1 cellular context compared by ENCODE assay signal in genomic region chr1:44819594-44820327, GRCh38.
TF ChIP-seq lines count a peak whose summit lies in the region.

No MANE protein-coding gene starts in this region.

TF ChIP-seq in HepG2, 621 proteins besides CTCF, POLR2A, EP300 and RAD21 (continued from another document and continues in another):
- TF ChIP-seq ZNF101 (CRISPR knock-in tag; IDR thresholded peaks at IDR 0.05; ENCODE audit: borderline replicate concordance, low read depth) (no peak; the same call in 1 of the 2 replicates), MLLT10 (CRISPR knock-in tag; IDR thresholded peaks at IDR 0.05) (no peak), IKZF5 (CRISPR knock-in tag; IDR thresholded peaks at IDR 0.05) (peak; percentile 88), KDM4B (CRISPR knock-in tag; IDR thresholded peaks at IDR 0.05) (peak; percentile 64; the same call in 1 of the 2 replicates), SNRNP70 (IDR thresholded peaks at IDR 0.05; ENCODE audit: low read depth, low read length) (no peak), ZFX (CRISPR knock-in tag; IDR thresholded peaks at IDR 0.05; ENCODE audit: low read depth) (peak; percentile 52), ZUFSP (CRISPR knock-in tag; IDR thresholded peaks at IDR 0.05; ENCODE audit: borderline replicate concordance) (no peak), FOXP1 (IDR thresholded peaks at IDR 0.05) (no peak), FOXP1 (CRISPR knock-in tag; IDR thresholded peaks at IDR 0.05) (peak; percentile 33; the same call in 1 of the 2 replicates), CREB3 (CRISPR knock-in tag; IDR thresholded peaks at IDR 0.05) (no peak), ZNF619 (CRISPR knock-in tag; IDR thresholded peaks at IDR 0.05) (peak; percentile 33; the same call in 1 of the 2 replicates), HIVEP1 (CRISPR knock-in tag; IDR thresholded peaks at IDR 0.05) (peak; percentile 62), HNF4A (CRISPR knock-in tag; IDR thresholded peaks at IDR 0.05) (0 out of 2 replicates have a peak, but pooled peaks have one; percentile 38), HOXD1 (CRISPR knock-in tag; IDR thresholded peaks at IDR 0.05) (no peak), GTF2F1 (IDR thresholded peaks at IDR 0.05; ENCODE audit: low read length) (peak; percentile 99), ISX (CRISPR knock-in tag; conservative IDR thresholded peaks at IDR 0.05) (no peak), TFDP2 (CRISPR knock-in tag; IDR thresholded peaks at IDR 0.05) (peak; percentile 49; the same call in 1 of the 2 replicates), ZKSCAN1 (IDR thresholded peaks at IDR 0.05; ENCODE audit: low read length) (no peak), PLRG1 (conservative IDR thresholded peaks at IDR 0.05) (no peak), ZFAT (CRISPR knock-in tag; conservative IDR thresholded peaks at IDR 0.05) (no peak), PCBP2 (optimal IDR thresholded peaks at IDR 0.05; ENCODE audit: low read depth, low read length, poor library complexity, severe bottlenecking) (no peak), ZNF574 (CRISPR knock-in tag; IDR thresholded peaks at IDR 0.05) (peak; percentile 12), MED1 (CRISPR knock-in tag; IDR thresholded peaks at IDR 0.05) (peak; percentile 97), SIX1 (CRISPR knock-in tag; IDR thresholded peaks at IDR 0.05; ENCODE audit: borderline replicate concordance) (peak; percentile 81), SAP130 (CRISPR knock-in tag; IDR thresholded peaks at IDR 0.05; ENCODE audit: low read depth) (peak; percentile 59), SMC3 (IDR thresholded peaks at IDR 0.05; ENCODE audit: low read length) (no peak; the same call in none of the 2 replicates), IRX3 (CRISPR knock-in tag; IDR thresholded peaks at IDR 0.05; ENCODE audit: borderline replicate concordance, low read depth) (no peak), KLF9 (CRISPR knock-in tag; IDR thresholded peaks at IDR 0.05; ENCODE audit: low read depth) (peak; percentile 81; the same call in 1 of the 2 replicates), ZNF781 (CRISPR knock-in tag; IDR thresholded peaks at IDR 0.05; ENCODE audit: borderline replicate concordance, not compliant biosample characterization) (peak; percentile 77), MAZ (IDR thresholded peaks at IDR 0.05; ENCODE audit: borderline replicate concordance, low read depth, low read length) (peak; percentile 70; the same call in 1 of the 2 replicates), MAZ (CRISPR knock-in tag; IDR thresholded peaks at IDR 0.05; ENCODE audit: low read depth) (no peak), ZNF333 (CRISPR knock-in tag; IDR thresholded peaks at IDR 0.05; ENCODE audit: borderline replicate concordance) (0 out of 2 replicates have a peak, but pooled peaks have one; percentile 46), THAP7 (CRISPR knock-in tag; IDR thresholded peaks at IDR 0.05) (no peak), HMGXB4 (CRISPR knock-in tag; IDR thresholded peaks at IDR 0.05; ENCODE audit: borderline replicate concordance in 1 of 2, low read depth in 1 of 2) (peak in 1 of 2 experiments; percentile 76; a peak in 2 of 4 replicates), ZNF354B (CRISPR knock-in tag; IDR thresholded peaks at IDR 0.05) (no peak), EZH2 (conservative IDR thresholded peaks at IDR 0.05; ENCODE audit: low read depth, low read length) (no peak), ZNF292 (CRISPR knock-in tag; IDR thresholded peaks at IDR 0.05; ENCODE audit: borderline replicate concordance, low read depth) (0 out of 2 replicates have a peak, but pooled peaks have one; percentile 15), ZNF747 (CRISPR knock-in tag; IDR thresholded peaks at IDR 0.05; ENCODE audit: borderline replicate concordance) (peak; percentile 24; the same call in 1 of the 2 replicates), ZNF598 (CRISPR knock-in tag; IDR thresholded peaks at IDR 0.05; ENCODE audit: borderline replicate concordance) (no peak; the same call in none of the 2 replicates), ZNF382 (CRISPR knock-in tag; IDR thresholded peaks at IDR 0.05; ENCODE audit: borderline replicate concordance) (no peak), FOXO4 (CRISPR knock-in tag; conservative IDR thresholded peaks at IDR 0.05) (no peak), TCF7 (IDR thresholded peaks at IDR 0.05; ENCODE audit: low read depth) (no peak), ZFP36 (IDR thresholded peaks at IDR 0.05; ENCODE audit: borderline replicate concordance, low read depth, low read length, partially characterized antibody) (no peak), CBX5 (CRISPR knock-in tag; IDR thresholded peaks at IDR 0.05; ENCODE audit: borderline replicate concordance) (peak; percentile 11; the same call in 1 of the 2 replicates), BCL3 (CRISPR knock-in tag; IDR thresholded peaks at IDR 0.05) (peak; percentile 53; the same call in 1 of the 2 replicates), KLF15 (CRISPR knock-in tag; IDR thresholded peaks at IDR 0.05; ENCODE audit: borderline replicate concordance) (no peak), SETDB1 (CRISPR knock-in tag; IDR thresholded peaks at IDR 0.05; ENCODE audit: borderline replicate concordance) (no peak), KMT2B (CRISPR knock-in tag; IDR thresholded peaks at IDR 0.05) (no peak; the same call in none of the 2 replicates), TRIM24 (CRISPR knock-in tag; IDR thresholded peaks at IDR 0.05) (no peak), LBX2 (CRISPR knock-in tag; IDR thresholded peaks at IDR 0.05; ENCODE audit: borderline replicate concordance) (no peak), ZNF761 (CRISPR knock-in tag; conservative IDR thresholded peaks at IDR 0.05) (no peak), ZNF430 (CRISPR knock-in tag; IDR thresholded peaks at IDR 0.05) (no peak), TP53 (CRISPR knock-in tag; conservative IDR thresholded peaks at IDR 0.05) (no peak), GRHL1 (CRISPR knock-in tag; conservative IDR thresholded peaks at IDR 0.05) (no peak; the same call in 1 of the 2 replicates), ZIK1 (CRISPR knock-in tag; IDR thresholded peaks at IDR 0.05; ENCODE audit: borderline replicate concordance, low read depth) (no peak)
